1 cellular context compared by ENCODE assay signal in the genomic region with DNA sequence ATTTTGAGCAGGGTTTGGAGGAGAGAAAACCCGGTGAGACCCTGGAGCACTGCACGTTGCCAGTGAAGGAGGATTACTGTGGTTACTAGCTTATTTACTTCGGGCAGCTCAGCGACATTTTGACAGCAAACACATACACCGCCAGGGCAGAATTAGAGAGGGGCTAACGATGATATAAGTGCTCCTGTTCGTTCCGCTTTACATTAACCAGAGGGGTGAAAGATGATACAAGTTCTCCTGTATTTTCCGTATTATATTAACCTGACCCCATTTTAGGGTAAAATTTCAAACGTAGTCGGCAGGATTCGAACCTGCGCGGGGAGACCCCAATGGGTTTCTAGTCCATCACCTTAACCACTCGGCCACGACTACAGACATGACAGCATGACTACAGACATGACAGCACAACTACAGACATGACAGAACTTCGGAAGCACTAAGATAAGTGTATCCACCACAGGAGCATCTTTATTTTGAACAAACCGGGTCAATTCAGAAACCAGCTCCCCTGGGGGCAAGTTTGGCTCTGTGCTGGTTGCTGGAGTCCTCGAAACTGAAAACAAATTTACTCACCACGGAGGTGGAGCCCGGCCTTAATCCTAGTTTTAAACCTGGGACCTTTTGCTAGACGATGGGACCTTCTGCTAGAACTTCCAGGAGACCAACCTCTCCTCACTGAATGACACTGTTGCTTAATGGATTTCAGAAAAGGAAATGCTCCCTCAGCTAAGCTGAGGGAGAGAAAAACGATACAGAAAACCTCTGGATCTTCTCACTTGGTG.
TF ChIP-seq lines count a peak whose summit lies in the region.

No MANE protein-coding gene starts in this region.

TF ChIP-seq in HepG2, 621 proteins besides CTCF, POLR2A, EP300 and RAD21 (continued from another document and continues in another):
- TF ChIP-seq ZNF180 (CRISPR knock-in tag; IDR thresholded peaks at IDR 0.05; ENCODE audit: borderline replicate concordance, low read depth) (no peak), ISL2 (CRISPR knock-in tag; IDR thresholded peaks at IDR 0.05) (peak; percentile 66), ZNF891 (CRISPR knock-in tag; IDR thresholded peaks at IDR 0.05) (no peak; the same call in 1 of the 2 replicates), FOXA3 (CRISPR knock-in tag; IDR thresholded peaks at IDR 0.05) (peak; percentile 46; the same call in 1 of the 2 replicates), TARDBP (CRISPR knock-in tag; IDR thresholded peaks at IDR 0.05) (peak; percentile 87; the same call in 1 of the 2 replicates), ZNF629 (CRISPR knock-in tag; conservative IDR thresholded peaks at IDR 0.05) (peak; percentile 85), ZMYM2 (CRISPR knock-in tag; IDR thresholded peaks at IDR 0.05) (peak; percentile 89), ZNF670 (CRISPR knock-in tag; IDR thresholded peaks at IDR 0.05; ENCODE audit: borderline replicate concordance) (no peak; the same call in 1 of the 2 replicates), ESRRA (CRISPR knock-in tag; IDR thresholded peaks at IDR 0.05; ENCODE audit: low read depth) (no peak), NR2F2 (IDR thresholded peaks at IDR 0.05; ENCODE audit: borderline replicate concordance, low read depth) (peak; percentile 27; the same call in 1 of the 2 replicates), CHD2 (IDR thresholded peaks at IDR 0.05; ENCODE audit: low read depth, low read length) (no peak), ZNF766 (CRISPR knock-in tag; IDR thresholded peaks at IDR 0.05; ENCODE audit: borderline replicate concordance) (peak; percentile 85; the same call in 1 of the 2 replicates), SAP130 (CRISPR knock-in tag; IDR thresholded peaks at IDR 0.05; ENCODE audit: low read depth) (peak; percentile 57), MTF1 (CRISPR knock-in tag; IDR thresholded peaks at IDR 0.05) (no peak), JUNB (CRISPR knock-in tag; IDR thresholded peaks at IDR 0.05; ENCODE audit: borderline replicate concordance) (no peak), GATAD2A (CRISPR knock-in tag; IDR thresholded peaks at IDR 0.05) (peak; percentile 68), SKI (IDR thresholded peaks at IDR 0.05; ENCODE audit: partially characterized antibody) (peak; percentile 81), RXRB (CRISPR knock-in tag; IDR thresholded peaks at IDR 0.05; ENCODE audit: borderline replicate concordance) (peak; percentile 50; the same call in 1 of the 2 replicates), ZNF24 (IDR thresholded peaks at IDR 0.05) (peak; percentile 93), HNF4G (IDR thresholded peaks at IDR 0.05; ENCODE audit: borderline replicate concordance, low read depth, low read length) (peak; percentile 16; the same call in 1 of the 2 replicates), HNF4G (CRISPR knock-in tag; IDR thresholded peaks at IDR 0.05; ENCODE audit: borderline replicate concordance, low read depth) (no peak)
- TF ChIP-seq, protein P1, sequence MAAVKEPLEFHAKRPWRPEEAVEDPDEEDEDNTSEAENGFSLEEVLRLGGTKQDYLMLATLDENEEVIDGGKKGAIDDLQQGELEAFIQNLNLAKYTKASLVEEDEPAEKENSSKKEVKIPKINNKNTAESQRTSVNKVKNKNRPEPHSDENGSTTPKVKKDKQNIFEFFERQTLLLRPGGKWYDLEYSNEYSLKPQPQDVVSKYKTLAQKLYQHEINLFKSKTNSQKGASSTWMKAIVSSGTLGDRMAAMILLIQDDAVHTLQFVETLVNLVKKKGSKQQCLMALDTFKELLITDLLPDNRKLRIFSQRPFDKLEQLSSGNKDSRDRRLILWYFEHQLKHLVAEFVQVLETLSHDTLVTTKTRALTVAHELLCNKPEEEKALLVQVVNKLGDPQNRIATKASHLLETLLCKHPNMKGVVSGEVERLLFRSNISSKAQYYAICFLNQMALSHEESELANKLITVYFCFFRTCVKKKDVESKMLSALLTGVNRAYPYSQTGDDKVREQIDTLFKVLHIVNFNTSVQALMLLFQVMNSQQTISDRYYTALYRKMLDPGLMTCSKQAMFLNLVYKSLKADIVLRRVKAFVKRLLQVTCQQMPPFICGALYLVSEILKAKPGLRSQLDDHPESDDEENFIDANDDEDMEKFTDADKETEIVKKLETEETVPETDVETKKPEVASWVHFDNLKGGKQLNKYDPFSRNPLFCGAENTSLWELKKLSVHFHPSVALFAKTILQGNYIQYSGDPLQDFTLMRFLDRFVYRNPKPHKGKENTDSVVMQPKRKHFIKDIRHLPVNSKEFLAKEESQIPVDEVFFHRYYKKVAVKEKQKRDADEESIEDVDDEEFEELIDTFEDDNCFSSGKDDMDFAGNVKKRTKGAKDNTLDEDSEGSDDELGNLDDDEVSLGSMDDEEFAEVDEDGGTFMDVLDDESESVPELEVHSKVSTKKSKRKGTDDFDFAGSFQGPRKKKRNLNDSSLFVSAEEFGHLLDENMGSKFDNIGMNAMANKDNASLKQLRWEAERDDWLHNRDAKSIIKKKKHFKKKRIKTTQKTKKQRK (IDR thresholded peaks at IDR 0.05; ENCODE audit: low read length) = no peak
- TF ChIP-seq, protein P2, sequence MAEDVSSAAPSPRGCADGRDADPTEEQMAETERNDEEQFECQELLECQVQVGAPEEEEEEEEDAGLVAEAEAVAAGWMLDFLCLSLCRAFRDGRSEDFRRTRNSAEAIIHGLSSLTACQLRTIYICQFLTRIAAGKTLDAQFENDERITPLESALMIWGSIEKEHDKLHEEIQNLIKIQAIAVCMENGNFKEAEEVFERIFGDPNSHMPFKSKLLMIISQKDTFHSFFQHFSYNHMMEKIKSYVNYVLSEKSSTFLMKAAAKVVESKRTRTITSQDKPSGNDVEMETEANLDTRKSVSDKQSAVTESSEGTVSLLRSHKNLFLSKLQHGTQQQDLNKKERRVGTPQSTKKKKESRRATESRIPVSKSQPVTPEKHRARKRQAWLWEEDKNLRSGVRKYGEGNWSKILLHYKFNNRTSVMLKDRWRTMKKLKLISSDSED (CRISPR knock-in tag; IDR thresholded peaks at IDR 0.05) = no peak
- TF ChIP-seq, protein P3, sequence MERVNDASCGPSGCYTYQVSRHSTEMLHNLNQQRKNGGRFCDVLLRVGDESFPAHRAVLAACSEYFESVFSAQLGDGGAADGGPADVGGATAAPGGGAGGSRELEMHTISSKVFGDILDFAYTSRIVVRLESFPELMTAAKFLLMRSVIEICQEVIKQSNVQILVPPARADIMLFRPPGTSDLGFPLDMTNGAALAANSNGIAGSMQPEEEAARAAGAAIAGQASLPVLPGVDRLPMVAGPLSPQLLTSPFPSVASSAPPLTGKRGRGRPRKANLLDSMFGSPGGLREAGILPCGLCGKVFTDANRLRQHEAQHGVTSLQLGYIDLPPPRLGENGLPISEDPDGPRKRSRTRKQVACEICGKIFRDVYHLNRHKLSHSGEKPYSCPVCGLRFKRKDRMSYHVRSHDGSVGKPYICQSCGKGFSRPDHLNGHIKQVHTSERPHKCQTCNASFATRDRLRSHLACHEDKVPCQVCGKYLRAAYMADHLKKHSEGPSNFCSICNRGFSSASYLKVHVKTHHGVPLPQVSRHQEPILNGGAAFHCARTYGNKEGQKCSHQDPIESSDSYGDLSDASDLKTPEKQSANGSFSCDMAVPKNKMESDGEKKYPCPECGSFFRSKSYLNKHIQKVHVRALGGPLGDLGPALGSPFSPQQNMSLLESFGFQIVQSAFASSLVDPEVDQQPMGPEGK (CRISPR knock-in tag; IDR thresholded peaks at IDR 0.05) = no peak
- TF ChIP-seq, protein P4, sequence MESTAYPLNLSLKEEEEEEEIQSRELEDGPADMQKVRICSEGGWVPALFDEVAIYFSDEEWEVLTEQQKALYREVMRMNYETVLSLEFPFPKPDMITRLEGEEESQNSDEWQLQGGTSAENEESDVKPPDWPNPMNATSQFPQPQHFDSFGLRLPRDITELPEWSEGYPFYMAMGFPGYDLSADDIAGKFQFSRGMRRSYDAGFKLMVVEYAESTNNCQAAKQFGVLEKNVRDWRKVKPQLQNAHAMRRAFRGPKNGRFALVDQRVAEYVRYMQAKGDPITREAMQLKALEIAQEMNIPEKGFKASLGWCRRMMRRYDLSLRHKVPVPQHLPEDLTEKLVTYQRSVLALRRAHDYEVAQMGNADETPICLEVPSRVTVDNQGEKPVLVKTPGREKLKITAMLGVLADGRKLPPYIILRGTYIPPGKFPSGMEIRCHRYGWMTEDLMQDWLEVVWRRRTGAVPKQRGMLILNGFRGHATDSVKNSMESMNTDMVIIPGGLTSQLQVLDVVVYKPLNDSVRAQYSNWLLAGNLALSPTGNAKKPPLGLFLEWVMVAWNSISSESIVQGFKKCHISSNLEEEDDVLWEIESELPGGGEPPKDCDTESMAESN (CRISPR knock-in tag; conservative IDR thresholded peaks at IDR 0.05) = peak; percentile 44; the same call in 1 of the 2 replicates
- TF ChIP-seq, protein P5, sequence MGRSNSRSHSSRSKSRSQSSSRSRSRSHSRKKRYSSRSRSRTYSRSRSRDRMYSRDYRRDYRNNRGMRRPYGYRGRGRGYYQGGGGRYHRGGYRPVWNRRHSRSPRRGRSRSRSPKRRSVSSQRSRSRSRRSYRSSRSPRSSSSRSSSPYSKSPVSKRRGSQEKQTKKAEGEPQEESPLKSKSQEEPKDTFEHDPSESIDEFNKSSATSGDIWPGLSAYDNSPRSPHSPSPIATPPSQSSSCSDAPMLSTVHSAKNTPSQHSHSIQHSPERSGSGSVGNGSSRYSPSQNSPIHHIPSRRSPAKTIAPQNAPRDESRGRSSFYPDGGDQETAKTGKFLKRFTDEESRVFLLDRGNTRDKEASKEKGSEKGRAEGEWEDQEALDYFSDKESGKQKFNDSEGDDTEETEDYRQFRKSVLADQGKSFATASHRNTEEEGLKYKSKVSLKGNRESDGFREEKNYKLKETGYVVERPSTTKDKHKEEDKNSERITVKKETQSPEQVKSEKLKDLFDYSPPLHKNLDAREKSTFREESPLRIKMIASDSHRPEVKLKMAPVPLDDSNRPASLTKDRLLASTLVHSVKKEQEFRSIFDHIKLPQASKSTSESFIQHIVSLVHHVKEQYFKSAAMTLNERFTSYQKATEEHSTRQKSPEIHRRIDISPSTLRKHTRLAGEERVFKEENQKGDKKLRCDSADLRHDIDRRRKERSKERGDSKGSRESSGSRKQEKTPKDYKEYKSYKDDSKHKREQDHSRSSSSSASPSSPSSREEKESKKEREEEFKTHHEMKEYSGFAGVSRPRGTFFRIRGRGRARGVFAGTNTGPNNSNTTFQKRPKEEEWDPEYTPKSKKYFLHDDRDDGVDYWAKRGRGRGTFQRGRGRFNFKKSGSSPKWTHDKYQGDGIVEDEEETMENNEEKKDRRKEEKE (IDR thresholded peaks at IDR 0.05) = no peak
- TF ChIP-seq, protein P6, sequence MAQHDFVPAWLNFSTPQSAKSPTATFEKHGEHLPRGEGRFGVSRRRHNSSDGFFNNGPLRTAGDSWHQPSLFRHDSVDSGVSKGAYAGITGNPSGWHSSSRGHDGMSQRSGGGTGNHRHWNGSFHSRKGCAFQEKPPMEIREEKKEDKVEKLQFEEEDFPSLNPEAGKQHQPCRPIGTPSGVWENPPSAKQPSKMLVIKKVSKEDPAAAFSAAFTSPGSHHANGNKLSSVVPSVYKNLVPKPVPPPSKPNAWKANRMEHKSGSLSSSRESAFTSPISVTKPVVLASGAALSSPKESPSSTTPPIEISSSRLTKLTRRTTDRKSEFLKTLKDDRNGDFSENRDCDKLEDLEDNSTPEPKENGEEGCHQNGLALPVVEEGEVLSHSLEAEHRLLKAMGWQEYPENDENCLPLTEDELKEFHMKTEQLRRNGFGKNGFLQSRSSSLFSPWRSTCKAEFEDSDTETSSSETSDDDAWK (CRISPR knock-in tag; IDR thresholded peaks at IDR 0.05) = no peak
- TF ChIP-seq, protein P7, sequence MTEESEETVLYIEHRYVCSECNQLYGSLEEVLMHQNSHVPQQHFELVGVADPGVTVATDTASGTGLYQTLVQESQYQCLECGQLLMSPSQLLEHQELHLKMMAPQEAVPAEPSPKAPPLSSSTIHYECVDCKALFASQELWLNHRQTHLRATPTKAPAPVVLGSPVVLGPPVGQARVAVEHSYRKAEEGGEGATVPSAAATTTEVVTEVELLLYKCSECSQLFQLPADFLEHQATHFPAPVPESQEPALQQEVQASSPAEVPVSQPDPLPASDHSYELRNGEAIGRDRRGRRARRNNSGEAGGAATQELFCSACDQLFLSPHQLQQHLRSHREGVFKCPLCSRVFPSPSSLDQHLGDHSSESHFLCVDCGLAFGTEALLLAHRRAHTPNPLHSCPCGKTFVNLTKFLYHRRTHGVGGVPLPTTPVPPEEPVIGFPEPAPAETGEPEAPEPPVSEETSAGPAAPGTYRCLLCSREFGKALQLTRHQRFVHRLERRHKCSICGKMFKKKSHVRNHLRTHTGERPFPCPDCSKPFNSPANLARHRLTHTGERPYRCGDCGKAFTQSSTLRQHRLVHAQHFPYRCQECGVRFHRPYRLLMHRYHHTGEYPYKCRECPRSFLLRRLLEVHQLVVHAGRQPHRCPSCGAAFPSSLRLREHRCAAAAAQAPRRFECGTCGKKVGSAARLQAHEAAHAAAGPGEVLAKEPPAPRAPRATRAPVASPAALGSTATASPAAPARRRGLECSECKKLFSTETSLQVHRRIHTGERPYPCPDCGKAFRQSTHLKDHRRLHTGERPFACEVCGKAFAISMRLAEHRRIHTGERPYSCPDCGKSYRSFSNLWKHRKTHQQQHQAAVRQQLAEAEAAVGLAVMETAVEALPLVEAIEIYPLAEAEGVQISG (CRISPR knock-in tag; IDR thresholded peaks at IDR 0.05) = peak; percentile 52; the same call in 1 of the 2 replicates
- TF ChIP-seq, protein P8, sequence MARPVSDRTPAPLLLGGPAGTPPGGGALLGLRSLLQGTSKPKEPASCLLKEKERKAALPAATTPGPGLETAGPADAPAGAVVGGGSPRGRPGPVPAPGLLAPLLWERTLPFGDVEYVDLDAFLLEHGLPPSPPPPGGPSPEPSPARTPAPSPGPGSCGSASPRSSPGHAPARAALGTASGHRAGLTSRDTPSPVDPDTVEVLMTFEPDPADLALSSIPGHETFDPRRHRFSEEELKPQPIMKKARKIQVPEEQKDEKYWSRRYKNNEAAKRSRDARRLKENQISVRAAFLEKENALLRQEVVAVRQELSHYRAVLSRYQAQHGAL (CRISPR knock-in tag; IDR thresholded peaks at IDR 0.05; ENCODE audit: not compliant biosample characterization) = no peak
- TF ChIP-seq, protein P9, sequence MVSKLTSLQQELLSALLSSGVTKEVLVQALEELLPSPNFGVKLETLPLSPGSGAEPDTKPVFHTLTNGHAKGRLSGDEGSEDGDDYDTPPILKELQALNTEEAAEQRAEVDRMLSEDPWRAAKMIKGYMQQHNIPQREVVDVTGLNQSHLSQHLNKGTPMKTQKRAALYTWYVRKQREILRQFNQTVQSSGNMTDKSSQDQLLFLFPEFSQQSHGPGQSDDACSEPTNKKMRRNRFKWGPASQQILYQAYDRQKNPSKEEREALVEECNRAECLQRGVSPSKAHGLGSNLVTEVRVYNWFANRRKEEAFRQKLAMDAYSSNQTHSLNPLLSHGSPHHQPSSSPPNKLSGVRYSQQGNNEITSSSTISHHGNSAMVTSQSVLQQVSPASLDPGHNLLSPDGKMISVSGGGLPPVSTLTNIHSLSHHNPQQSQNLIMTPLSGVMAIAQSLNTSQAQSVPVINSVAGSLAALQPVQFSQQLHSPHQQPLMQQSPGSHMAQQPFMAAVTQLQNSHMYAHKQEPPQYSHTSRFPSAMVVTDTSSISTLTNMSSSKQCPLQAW (CRISPR knock-in tag; IDR thresholded peaks at IDR 0.05) = peak; percentile 76
